Comparison of ENCODE assay signal across 19 cellular contexts in the genomic region with DNA sequence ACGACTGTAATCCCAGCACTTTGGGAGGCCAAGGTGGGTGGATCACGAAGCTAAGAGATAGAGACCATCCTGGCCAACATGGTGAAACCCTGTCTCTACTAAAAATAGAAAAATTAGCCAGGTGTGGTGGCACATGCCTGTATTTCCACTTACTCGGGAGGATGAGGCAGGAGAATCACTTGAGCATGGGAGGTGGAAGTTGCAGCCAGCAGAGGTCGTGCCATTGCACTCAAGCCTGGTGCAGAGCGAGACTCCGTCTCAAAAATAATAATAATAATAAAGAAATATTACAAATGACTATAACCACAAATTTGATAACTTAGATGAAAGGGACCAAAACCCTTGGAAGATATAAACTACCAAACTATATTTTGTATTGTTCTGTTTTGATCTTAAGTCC.
DNase-seq lines count a peak whose midpoint lies in the region; ATAC-seq and TF ChIP-seq lines count a peak whose summit lies in the region.
"Had no signal": no experiment of that assay in that cellular context is flagged by ENCODE, and none has a peak within 500 bp of the region (broad histone marks: within the 10 kb centered on the region; RNA-seq: fewer than 3 reads in every experiment).

No MANE protein-coding gene starts in this region.

- POLR2A ChIA-PET in Panc1 (lab: Charles Lee) = interaction anchor here (0.8 kb wide), 1 partner anchor 75 kb away, joined by 7 read pairs; no protein-coding TSS in a partner anchor

- H3K9me3 ChIP-seq in Panc1 (ENCODE audit: control insufficient read depth, insufficient read depth, low read depth, low read length) (no peaks in the 10 kb centered on the region), endodermal cell (ENCODE audit: control insufficient read depth, low read length) (peaks cover 13% of the 10 kb centered on the region)
- H3K9me3 ChIP-seq: HAP-1 had no signal

- peak; percentile 7 for TF ChIP-seq CTCF in AG09309 (IDR thresholded peaks at IDR 0.05; ENCODE audit: control insufficient read depth, insufficient read depth, low read depth, low read length, missing control alignments)
- TF ChIP-seq CTCF in GM13977 (IDR thresholded peaks at IDR 0.05; ENCODE audit: extremely low read depth, insufficient read depth, missing control alignments) = peak; percentile 5
- TF ChIP-seq CTCF in Panc1 (IDR thresholded peaks at IDR 0.05) = peak; percentile 24
- TF ChIP-seq CTCF in endodermal cell (conservative IDR thresholded peaks at IDR 0.05) = peak; percentile 23

- BruUV-seq in Panc1 (replicated peaks; lab: Mats Ljungman, UMichigan) = no TSS peak

- no peak overlapping the region for H3K9ac ChIP-seq in endodermal cell (ENCODE audit: extremely low read depth, low read length, poor library complexity, severe bottlenecking)
- H3K9ac ChIP-seq: GM23248, KMS-11 had no signal

- in situ Hi-C loops in GM13977 (cut with MboI; ENCODE audit: low pct_unique_long_range_greater_than_20kb, low sequenced_read_pairs, unreplicated experiment) (no loop called here), Panc1 (cut with HindIII; ENCODE audit: low pct_unique_long_range_greater_than_20kb, low sequenced_read_pairs) (no loop called here)

- no peak overlapping the region for H3K27ac Mint-ChIP-seq in endodermal cell
- H3K27ac Mint-ChIP-seq: B cell; CD4-positive, alpha-beta memory T cell; IgD-negative memory B cell had no signal

- no peak for DNase-seq in AG09309 (ENCODE audit: low read depth)
- DNase-seq in GM13977 (ENCODE audit: low spot score) = no peak
- DNase-seq in Panc1 (ENCODE audit: low read depth, low spot score) = no peak
- DNase-seq in endodermal cell = no peak
- no peak for DNase-seq in T-helper 1 cell
- no peak for DNase-seq in DMS79 treated with DMSO at 0.1 percent for 48 hours (lab: John Stamatoyannopoulos, UW)
- no peak for DNase-seq in NCI-H1694 (lab: John Stamatoyannopoulos, UW)
- no peak for DNase-seq in anterior cingulate cortex (lab: John Stamatoyannopoulos, UW)
- DNase-seq: 8988T; C1 segment of cervical spinal cord; CD4-positive, alpha-beta memory T cell; COR-L47; DMS153; GF-D8; GM23248 had no signal

- H3K4me3 Mint-ChIP-seq in endodermal cell = no peak overlapping the region
- H3K4me3 Mint-ChIP-seq: B cell; CD4-positive, alpha-beta memory T cell; IgD-negative memory B cell had no signal

- no peaks in the 10 kb centered on the region for H3K27me3 Mint-ChIP-seq in endodermal cell (ENCODE audit: insufficient read depth)
- H3K27me3 Mint-ChIP-seq: B cell; CD4-positive, alpha-beta memory T cell; IgD-negative memory B cell had no signal

- H3K27me3 ChIP-seq in Panc1 (ENCODE audit: control insufficient read depth, insufficient read depth, low read length) (no peaks in the 10 kb centered on the region), endodermal cell (ENCODE audit: control insufficient read depth, insufficient read depth, low read length, poor library complexity, severe bottlenecking) (no peaks in the 10 kb centered on the region)

- H3K9me3 Mint-ChIP-seq in endodermal cell = peaks cover 5% of the 10 kb centered on the region

- CTCF ChIA-PET in Panc1 (lab: Charles Lee) = no interaction called here

- WGBS in endodermal cell (ENCODE audit: insufficient coverage in 1 of 2, insufficient read length in 1 of 2), 2 experiments = 94% methylated on average over 2 to 4 of the region's 6 CpGs

- no peak for ATAC-seq in Panc1

- H3K27ac ChIP-seq in Panc1 (ENCODE audit: low read length) = no peak overlapping the region
- no peak overlapping the region for H3K27ac ChIP-seq in endodermal cell (ENCODE audit: low read depth, low read length)
- H3K27ac ChIP-seq: GM23248, KMS-11 had no signal

- no peaks in the 10 kb centered on the region for H3K4me1 Mint-ChIP-seq in endodermal cell
- H3K4me1 Mint-ChIP-seq: B cell; CD4-positive, alpha-beta memory T cell; IgD-negative memory B cell had no signal

- H3K36me3 Mint-ChIP-seq in endodermal cell (ENCODE audit: low read depth) = no peaks in the 10 kb centered on the region
- H3K36me3 Mint-ChIP-seq: CD4-positive, alpha-beta memory T cell; IgD-negative memory B cell had no signal

- intact Hi-C loops in Panc1 (cut with micrococcal nuclease; ENCODE audit: unreplicated experiment) = no loop called here

- H3K4me3 ChIP-seq in AG09309 (ENCODE audit: control insufficient read depth, low read depth, low read length) (no peak overlapping the region), Panc1 (ENCODE audit: low read depth in 2 of 2, low read length in 2 of 2) (no peak overlapping the region), endodermal cell (ENCODE audit: low read length) (no peak overlapping the region)
- H3K4me3 ChIP-seq: GM23248, HAP-1 had no signal

- no peaks in the 10 kb centered on the region for H3K36me3 ChIP-seq in Panc1 (ENCODE audit: control insufficient read depth, insufficient read depth, low read length)
- no peaks in the 10 kb centered on the region for H3K36me3 ChIP-seq in endodermal cell (ENCODE audit: control insufficient read depth, insufficient read depth, low read length)
- H3K36me3 ChIP-seq: HAP-1 had no signal

- H3K4me1 ChIP-seq in Panc1 (ENCODE audit: control insufficient read depth, insufficient read depth, low read length) = no peaks in the 10 kb centered on the region
- H3K4me1 ChIP-seq in endodermal cell (ENCODE audit: control insufficient read depth, insufficient read depth, low read length) = peaks cover 4% of the 10 kb centered on the region
- H3K4me1 ChIP-seq: HAP-1 had no signal
